1 cellular context compared by ENCODE assay signal in the genomic region with DNA sequence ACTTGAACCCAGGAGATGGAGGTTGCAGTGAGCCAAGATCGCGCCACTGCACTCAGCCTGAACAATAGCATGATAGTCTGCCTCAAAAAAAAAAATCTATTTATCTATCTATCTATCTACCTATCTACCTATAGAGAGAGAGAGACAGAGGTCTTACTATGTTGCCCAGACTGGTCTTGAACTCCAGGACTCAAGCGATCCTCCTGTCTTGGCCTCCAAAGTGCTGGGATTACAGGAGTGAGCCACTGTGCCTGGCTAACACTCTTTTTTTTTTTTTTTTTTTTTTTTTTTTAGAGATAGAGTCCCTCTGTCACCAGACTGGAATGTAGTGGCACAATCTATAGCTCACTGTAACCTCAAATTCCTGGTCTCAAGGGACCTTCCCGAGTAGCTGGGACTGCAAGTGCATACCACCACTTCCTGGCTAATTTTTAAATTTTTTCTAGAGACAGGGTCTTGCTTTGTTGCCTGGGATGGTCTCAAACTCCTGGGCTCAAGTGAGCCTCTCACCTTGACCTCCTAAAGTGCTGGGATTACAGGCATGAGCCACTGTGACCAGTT.
TF ChIP-seq lines count a peak whose summit lies in the region.

No MANE protein-coding gene starts in this region.

TF ChIP-seq in K562, 482 proteins besides CTCF, POLR2A, EP300 and RAD21:
- TF ChIP-seq ZNF384 (IDR thresholded peaks at IDR 0.05; ENCODE audit: low read depth, low read length), result peak; percentile 71
- TF ChIP-seq, protein P1, sequence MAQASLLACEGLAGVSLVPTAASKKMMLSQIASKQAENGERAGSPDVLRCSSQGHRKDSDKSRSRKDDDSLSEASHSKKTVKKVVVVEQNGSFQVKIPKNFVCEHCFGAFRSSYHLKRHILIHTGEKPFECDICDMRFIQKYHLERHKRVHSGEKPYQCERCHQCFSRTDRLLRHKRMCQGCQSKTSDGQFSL (CRISPR knock-in tag; IDR thresholded peaks at IDR 0.05), result no peak
- TF ChIP-seq, protein P1 (tag; IDR thresholded peaks at IDR 0.05), result no peak
TF ChIP-seq in K562: peak in this region for 1.
